In genomic region chr1:213138892-213139291, GRCh38 we compare ENCODE assay signal across 24 cellular contexts.
DNase-seq lines count a peak whose midpoint lies in the region; ATAC-seq lines count a peak whose summit lies in the region.
"Had no signal": no experiment of that assay in that cellular context is flagged by ENCODE, and none has a peak within 500 bp of the region (broad histone marks: within the 10 kb centered on the region; RNA-seq: fewer than 3 reads in every experiment).

No MANE protein-coding gene starts in this region.

- no peak for DNase-seq in activated T-cell treated with anti-CD3 and anti-CD28 coated beads, Interleukin-2, amount 50 U/mL, for 24 hours
- DNase-seq in activated T-cell treated with anti-CD3 and anti-CD28 coated beads, Interleukin-2, amount 50 U/mL, for 48 hours: no peak
- peak; percentile 44 for DNase-seq in astrocyte of the hippocampus (ENCODE audit: low read depth, low spot score)
- peak; percentile 80 for DNase-seq in fibroblast of peridontal ligament (ENCODE audit: extremely low read depth)
- no peak for DNase-seq in HuH-7 (ENCODE audit: low spot score)
- no peak for DNase-seq in NCI-H1930 (lab: John Stamatoyannopoulos, UW)
- DNase-seq in stimulated activated CD4-positive, alpha-beta T cell treated with anti-CD3 and anti-CD28 coated beads, Interleukin-2, amount 100 ng/mL, for 24 hours: no peak
- DNase-seq: activated CD4-positive, alpha-beta T cell treated with anti-CD3 and anti-CD28 coated beads, Interleukin-2, amount 50 U/mL, for 1 hour; activated CD8-positive, alpha-beta memory T cell treated with anti-CD3 and anti-CD28 coated beads, Interleukin-2, amount 10 ng/mL, durations not matched to agents 7 days and 5 days; activated effector memory CD4-positive, alpha-beta T cell treated with Interleukin-2 at 50 U/mL for 16 hours; activated naive CD8-positive, alpha-beta T cell treated with anti-CD3 and anti-CD28 coated beads for 36 hours; CD8-positive, alpha-beta T cell; DMS79; glutamatergic neuron; KBM-7; NCI-H1436 treated with DMSO at 0.1 percent for 48 hours; NCI-H524; RPMI8226; sigmoid colon; stimulated activated CD4-positive, alpha-beta T cell treated with anti-CD3 and anti-CD28 coated beads, Interleukin-15, amount 100 ng/mL, for 24 hours; transverse colon had no signal

- H3K9me3 Mint-ChIP-seq in activated T-cell treated with anti-CD3 and anti-CD28 coated beads, Interleukin-2, amount 50 U/mL, for 24 hours: peaks cover 6% of the 10 kb centered on the region

- no peak for ATAC-seq in HG03521 (IDR thresholded peaks at IDR 0.05; ENCODE audit: unreplicated experiment)
- ATAC-seq: activated CD8-positive, alpha-beta memory T cell treated with anti-CD3 and anti-CD28 coated beads, Interleukin-2, amount 10 ng/mL, durations not matched to agents 7 days and 5 days; CD8-positive, alpha-beta T cell had no signal

- H3K4me1 Mint-ChIP-seq in activated T-cell treated with anti-CD3 and anti-CD28 coated beads, Interleukin-2, amount 50 U/mL, for 24 hours (ENCODE audit: low read depth): peaks cover 16% of the 10 kb centered on the region
- H3K4me1 Mint-ChIP-seq: activated CD8-positive, alpha-beta memory T cell treated with anti-CD3 and anti-CD28 coated beads, Interleukin-2, amount 10 ng/mL, durations not matched to agents 7 days and 5 days had no signal

- no peaks in the 10 kb centered on the region for H3K27me3 Mint-ChIP-seq in activated T-cell treated with anti-CD3 and anti-CD28 coated beads, Interleukin-2, amount 50 U/mL, for 24 hours
- H3K27me3 Mint-ChIP-seq: activated CD8-positive, alpha-beta memory T cell treated with anti-CD3 and anti-CD28 coated beads, Interleukin-2, amount 10 ng/mL, durations not matched to agents 7 days and 5 days; activated naive CD8-positive, alpha-beta T cell treated with anti-CD3 and anti-CD28 coated beads for 36 hours; brain had no signal

- H3K36me3 Mint-ChIP-seq in activated T-cell treated with anti-CD3 and anti-CD28 coated beads, Interleukin-2, amount 50 U/mL, for 24 hours (ENCODE audit: low read depth): peaks cover 44% of the 10 kb centered on the region

- H3K4me3 Mint-ChIP-seq in activated T-cell treated with anti-CD3 and anti-CD28 coated beads, Interleukin-2, amount 50 U/mL, for 24 hours: no peak overlapping the region
- H3K4me3 Mint-ChIP-seq: activated CD8-positive, alpha-beta memory T cell treated with anti-CD3 and anti-CD28 coated beads, Interleukin-2, amount 10 ng/mL, durations not matched to agents 7 days and 5 days; activated naive CD8-positive, alpha-beta T cell treated with anti-CD3 and anti-CD28 coated beads for 36 hours; brain; CD8-positive, alpha-beta T cell; T-helper 2 cell treated with Interferon-gamma antibody and Interleukin-4, amounts not matched to agents 5 μg/mL and 100 μg/mL, for 36 hours had no signal

- peak overlapping the region; percentile 22 for H3K27ac Mint-ChIP-seq in activated T-cell treated with anti-CD3 and anti-CD28 coated beads, Interleukin-2, amount 50 U/mL, for 24 hours
- H3K27ac Mint-ChIP-seq: activated CD8-positive, alpha-beta memory T cell treated with anti-CD3 and anti-CD28 coated beads, Interleukin-2, amount 10 ng/mL, durations not matched to agents 7 days and 5 days; activated naive CD8-positive, alpha-beta T cell treated with anti-CD3 and anti-CD28 coated beads for 36 hours; brain; CD8-positive, alpha-beta T cell; T-helper 2 cell treated with Interferon-gamma antibody and Interleukin-4, amounts not matched to agents 5 μg/mL and 100 μg/mL, for 36 hours had no signal

Comparison
In these comparisons a context has a peak if more than half of its experiments do, and no peak if none do; other contexts are left out.
1. DNase-seq: peak in astrocyte of the hippocampus (single experiment) and fibroblast of peridontal ligament (single experiment); none in activated T-cell treated with anti-CD3 and anti-CD28 coated beads, Interleukin-2, amount 50 U/mL, for 24 hours (single experiment), activated T-cell treated with anti-CD3 and anti-CD28 coated beads, Interleukin-2, amount 50 U/mL, for 48 hours (0 of 2), HuH-7 (single experiment), NCI-H1930 (0 of 2) and stimulated activated CD4-positive, alpha-beta T cell treated with anti-CD3 and anti-CD28 coated beads, Interleukin-2, amount 100 ng/mL, for 24 hours (0 of 2).